ENCODE assay signal across 8 cellular contexts in genomic region chr12:54324617-54325441, GRCh38. TPM values are rescaled to one million over a fixed set of nuclear protein-coding genes. Genes with fewer than 3 reads are reported as not detected.
DNase-seq lines count a peak whose midpoint lies in the region; ATAC-seq and TF ChIP-seq lines count a peak whose summit lies in the region.

TSS of gene COPZ1 (plus strand) at chr12:54325131. CDS start at chr12:54325164, 33 bp downstream.

- ATAC-seq in naive thymus-derived CD4-positive, alpha-beta T cell = peak; percentile 97
- peak; percentile 97 to 98 for ATAC-seq in stimulated activated naive B cell treated with anti-CD40 and anti-IgM and Interleukin-4, amounts not matched to agents 10 μg/mL and 1 μg/mL and 100 μg/mL, for 72 hours (replicated peaks)

- H3K79me2 ChIP-seq in fibroblast of lung (ENCODE audit: control insufficient read depth, insufficient read depth, low read length) = peaks cover 27% of the 10 kb centered on the region

- H3K9ac ChIP-seq in fibroblast of lung (ENCODE audit: insufficient read depth, low read length) = peak within 1 kb of the TSS; percentile 97

- peaks cover 0 to 2% (median 0%) of the 10 kb centered on the region in 11 donors for H3K9me3 Mint-ChIP-seq in naive thymus-derived CD4-positive, alpha-beta T cell
- no peaks in the 10 kb centered on the region for H3K9me3 Mint-ChIP-seq in stimulated activated naive B cell treated with anti-CD40 and anti-IgM and Interleukin-4, amounts not matched to agents 10 μg/mL and 1 μg/mL and 100 μg/mL, for 72 hours

- peak within 1 kb of the TSS; percentile 87 to 100 (median 95) for H3K4me3 Mint-ChIP-seq in naive thymus-derived CD4-positive, alpha-beta T cell
- peak within 1 kb of the TSS; percentile 93 to 98 for H3K4me3 Mint-ChIP-seq in stimulated activated naive B cell treated with anti-CD40 and anti-IgM and Interleukin-4, amounts not matched to agents 10 μg/mL and 1 μg/mL and 100 μg/mL, for 72 hours

- peak within 1 kb of the TSS; percentile 94 to 100 (median 100) for H3K4me3 ChIP-seq in fibroblast of lung (replicated peaks in 1 of 4; ENCODE audit: control extremely low read depth in 1 of 4, insufficient read depth in 1 of 4, low read depth in 3 of 4, low read length in 4 of 4)
- H3K4me3 ChIP-seq in naive thymus-derived CD4-positive, alpha-beta T cell (ENCODE audit: low read length) = peak within 1 kb of the TSS; percentile 95

- H3K27ac Mint-ChIP-seq in naive thymus-derived CD4-positive, alpha-beta T cell = peak within 1 kb of the TSS; percentile 91 to 99 (median 95)
- peak within 1 kb of the TSS; percentile 97 for H3K27ac Mint-ChIP-seq in stimulated activated naive B cell treated with anti-CD40 and anti-IgM and Interleukin-4, amounts not matched to agents 10 μg/mL and 1 μg/mL and 100 μg/mL, for 72 hours

- H3K36me3 Mint-ChIP-seq in naive thymus-derived CD4-positive, alpha-beta T cell = peaks cover 0 to 5% (median 0%) of the 10 kb centered on the region in 5 donors
- peaks cover 4 to 7% of the 10 kb centered on the region in 2 donors for H3K36me3 Mint-ChIP-seq in stimulated activated naive B cell treated with anti-CD40 and anti-IgM and Interleukin-4, amounts not matched to agents 10 μg/mL and 1 μg/mL and 100 μg/mL, for 72 hours

- intact Hi-C loops in naive thymus-derived CD4-positive, alpha-beta T cell (cut with micrococcal nuclease) = loop anchor here (1.0 to 2.0 kb wide), 9 partner anchors 31 to 598 kb away; partner anchors contain the start of genes CALCOCO1 (in 2 of the 2), CBX5 (in 2 of the 2) and HNRNPA1 (in 2 of the 2)

- DNase-seq in ELF-1 (ENCODE audit: low read depth, low spot score) = peak; percentile 100
- peak; percentile 75 for DNase-seq in GOT3 (lab: John Stamatoyannopoulos, UW)
- peak; percentile 98 for DNase-seq in RPMI8226
- peak; percentile 78 to 84 for DNase-seq in activated T-helper 1 cell treated with anti-CD3 and anti-CD28 coated beads, Interleukin-2, amount 50 U/mL, for 16 hours (ENCODE audit: low read depth in 1 of 2, low spot score in 1 of 2)
- peak; percentile 100 for DNase-seq in fibroblast of lung (ENCODE audit: low read depth in 2 of 2)
- DNase-seq in naive thymus-derived CD4-positive, alpha-beta T cell = peak; percentile 69 to 98 (median 94)
- peak; percentile 92 for DNase-seq in stimulated activated naive B cell treated with anti-CD40 and anti-IgM and Interleukin-4, amounts not matched to agents 10 μg/mL and 1 μg/mL and 100 μg/mL, for 72 hours

- peaks cover 8 to 46% (median 42%) of the 10 kb centered on the region in 7 donors for H3K4me1 Mint-ChIP-seq in naive thymus-derived CD4-positive, alpha-beta T cell
- H3K4me1 Mint-ChIP-seq in stimulated activated naive B cell treated with anti-CD40 and anti-IgM and Interleukin-4, amounts not matched to agents 10 μg/mL and 1 μg/mL and 100 μg/mL, for 72 hours = peaks cover 13 to 37% of the 10 kb centered on the region in 2 donors

- POLR2A ChIA-PET in naive thymus-derived CD4-positive, alpha-beta T cell (lab: Charles Lee) = interaction anchor here (0.6 to 3.0 kb wide), 10 partner anchors 10 to 1602 kb away, joined by 3 to 38 read pairs (median 4); partner anchors contain the start of genes CBX5 and HNRNPA1

- peak within 1 kb of the TSS; percentile 98 for H2AFZ ChIP-seq in fibroblast of lung (ENCODE audit: low read length)

- no peaks in the 10 kb centered on the region for H4K20me1 ChIP-seq in fibroblast of lung (ENCODE audit: control insufficient read depth, extremely low read depth, insufficient read depth, low read length)

- H3K27me3 Mint-ChIP-seq in naive thymus-derived CD4-positive, alpha-beta T cell = no peaks in the 10 kb centered on the region
- H3K27me3 Mint-ChIP-seq in stimulated activated naive B cell treated with anti-CD40 and anti-IgM and Interleukin-4, amounts not matched to agents 10 μg/mL and 1 μg/mL and 100 μg/mL, for 72 hours = no peaks in the 10 kb centered on the region

- CTCF ChIA-PET in naive thymus-derived CD4-positive, alpha-beta T cell (lab: Charles Lee) = interaction anchor here (0.7 to 1.9 kb wide), 16 partner anchors 10 to 73 kb away, joined by 3 to 13 read pairs (median 4); partner anchors contain the start of gene CBX5

- H3K27ac ChIP-seq in fibroblast of lung (ENCODE audit: insufficient read depth, low read length) = peak within 1 kb of the TSS; percentile 99
- peak within 1 kb of the TSS; percentile 80 for H3K27ac ChIP-seq in naive thymus-derived CD4-positive, alpha-beta T cell (ENCODE audit: low read depth, low read length)

- peak within 1 kb of the TSS; percentile 75 for H3K4me2 ChIP-seq in fibroblast of lung (ENCODE audit: extremely low read depth, insufficient read depth, low read length)

- TF ChIP-seq CTCF in LNCAP (IDR thresholded peaks at IDR 0.05) (peak; percentile 77), fibroblast of lung (conservative IDR thresholded peaks at IDR 0.05 in 1 of 2, IDR thresholded peaks at IDR 0.05 in 1 of 2; ENCODE audit: low read depth in 1 of 2, low read length in 2 of 2) (peak; percentile 76 to 80)

- H3K4me1 ChIP-seq in fibroblast of lung (ENCODE audit: control insufficient read depth, extremely low read depth, insufficient read depth, low read length) = peaks cover 13% of the 10 kb centered on the region
- peaks cover 4 to 22% of the 10 kb centered on the region in 2 donors for H3K4me1 ChIP-seq in naive thymus-derived CD4-positive, alpha-beta T cell (ENCODE audit: control insufficient read depth in 2 of 2, insufficient read depth in 2 of 2, low read length in 2 of 2)

- H3K9me3 ChIP-seq in fibroblast of lung (ENCODE audit: control insufficient read depth, insufficient read depth, low read depth, low read length) = no peaks in the 10 kb centered on the region
- no peaks in the 10 kb centered on the region for H3K9me3 ChIP-seq in naive thymus-derived CD4-positive, alpha-beta T cell (ENCODE audit: control insufficient read depth in 2 of 3, low read length in 3 of 3)

- H3K36me3 ChIP-seq in fibroblast of lung (ENCODE audit: control insufficient read depth, insufficient read depth, low read length) = no peaks in the 10 kb centered on the region
- no peaks in the 10 kb centered on the region for H3K36me3 ChIP-seq in naive thymus-derived CD4-positive, alpha-beta T cell (ENCODE audit: control insufficient read depth in 2 of 3, insufficient read depth in 3 of 3, low read length in 3 of 3)

- no peaks in the 10 kb centered on the region for H3K27me3 ChIP-seq in fibroblast of lung (ENCODE audit: control insufficient read depth, insufficient read depth, low read length)
- H3K27me3 ChIP-seq in naive thymus-derived CD4-positive, alpha-beta T cell (ENCODE audit: control insufficient read depth in 2 of 2, insufficient read depth in 2 of 2, low read length in 2 of 2) = no peaks in the 10 kb centered on the region

RNA-seq across cellular contexts. Expression of gene COPZ1, which starts in this region (rescaled TPM):
- total RNA-seq in fibroblast of lung = 80.9 and 97.9 TPM in 2 replicates
- polyA plus RNA-seq in fibroblast of lung = 305 and 324 TPM in 2 replicates
- polyA plus RNA-seq in fibroblast of lung (2012) = 292 and 325 TPM in 2 replicates
- polyA minus RNA-seq in fibroblast of lung (ENCODE audit: low replicate concordance) = 79.6 and 97.1 TPM in 2 replicates
- total RNA-seq in naive thymus-derived CD4-positive, alpha-beta T cell = 100 to 1,000 TPM in 1 of 5 experiments, 10 to 100 TPM in 4; 47.5 to 141 (median 80.0) TPM
- polyA plus RNA-seq in naive thymus-derived CD4-positive, alpha-beta T cell = 100 to 1,000 TPM; 131 to 171 TPM

Comparison
In these comparisons a context has a peak if more than half of its experiments do, and no peak if none do; other contexts are left out.
1. Peak in every context shown above with its lines: DNase-seq, ATAC-seq, H3K4me3 ChIP-seq and H3K27ac ChIP-seq.